16 cellular contexts compared by ENCODE assay signal in genomic region chr9:84230355-84231136, GRCh38.
DNase-seq lines count a peak whose midpoint lies in the region; ATAC-seq, FAIRE-seq and TF ChIP-seq lines count a peak whose summit lies in the region.
"Had no signal": no experiment of that assay in that cellular context is flagged by ENCODE, and none has a peak within 500 bp of the region (broad histone marks: within the 10 kb centered on the region; RNA-seq: fewer than 3 reads in every experiment).

No MANE protein-coding gene starts in this region.

- H3K27me3 Mint-ChIP-seq in neural crest cell (ENCODE audit: low read depth), result no peaks in the 10 kb centered on the region
- H3K27me3 Mint-ChIP-seq: activated naive CD8-positive, alpha-beta T cell treated with anti-CD3 and anti-CD28 coated beads for 36 hours; CD4-positive, alpha-beta T cell; stimulated activated naive CD8-positive, alpha-beta T cell treated with anti-CD3 and anti-CD28 coated beads, Interleukin-15, amount 100 ng/mL, for 72 hours had no signal

- H3K36me3 Mint-ChIP-seq in neural crest cell (ENCODE audit: low read depth), result no peaks in the 10 kb centered on the region
- H3K36me3 Mint-ChIP-seq: activated naive CD8-positive, alpha-beta T cell treated with anti-CD3 and anti-CD28 coated beads for 36 hours had no signal

- H3K4me1 Mint-ChIP-seq in neural crest cell, result peaks cover 54% of the 10 kb centered on the region
- H3K4me1 Mint-ChIP-seq: activated naive CD8-positive, alpha-beta T cell treated with anti-CD3 and anti-CD28 coated beads for 36 hours; stimulated activated naive CD8-positive, alpha-beta T cell treated with anti-CD3 and anti-CD28 coated beads, Interleukin-15, amount 100 ng/mL, for 72 hours had no signal

- H3K9me3 ChIP-seq in BLaER1, result no peaks in the 10 kb centered on the region
- H3K9me3 ChIP-seq: Peyer's patch had no signal

- ATAC-seq in GM18517 (IDR thresholded peaks at IDR 0.05; ENCODE audit: unreplicated experiment), result no peak
- ATAC-seq: activated CD8-positive, alpha-beta T cell treated with anti-CD3 and anti-CD28 coated beads, Interleukin-2, amount 10 ng/mL, durations not matched to agents 7 days and 5 days; stimulated activated naive CD8-positive, alpha-beta T cell treated with anti-CD3 and anti-CD28 coated beads, Interleukin-15, amount 100 ng/mL, for 72 hours had no signal

- no peak overlapping the region for H3K27ac ChIP-seq in BLaER1
- H3K27ac ChIP-seq: dorsolateral prefrontal cortex, Peyer's patch had no signal

- no peak overlapping the region for H3K4me3 Mint-ChIP-seq in neural crest cell
- H3K4me3 Mint-ChIP-seq: activated CD8-positive, alpha-beta T cell treated with anti-CD3 and anti-CD28 coated beads, Interleukin-2, amount 10 ng/mL, durations not matched to agents 7 days and 5 days; activated naive CD8-positive, alpha-beta T cell treated with anti-CD3 and anti-CD28 coated beads for 36 hours; CD4-positive, alpha-beta T cell; stimulated activated naive CD8-positive, alpha-beta T cell treated with anti-CD3 and anti-CD28 coated beads, Interleukin-15, amount 100 ng/mL, for 72 hours had no signal

- no peak overlapping the region; the same call in 1 of the 2 replicates for H3K9ac ChIP-seq in BLaER1

- no peaks in the 10 kb centered on the region for H4K20me1 ChIP-seq in BLaER1

- no peak for FAIRE-seq in H54 (lab: Jason Lieb, UNC)

- H3K4me1 ChIP-seq in BLaER1, result peaks cover 34% of the 10 kb centered on the region
- H3K4me1 ChIP-seq: Peyer's patch had no signal

- H3K9me3 Mint-ChIP-seq in neural crest cell, result no peaks in the 10 kb centered on the region
- H3K9me3 Mint-ChIP-seq: activated naive CD8-positive, alpha-beta T cell treated with anti-CD3 and anti-CD28 coated beads for 36 hours; CD4-positive, alpha-beta T cell; stimulated activated naive CD8-positive, alpha-beta T cell treated with anti-CD3 and anti-CD28 coated beads, Interleukin-15, amount 100 ng/mL, for 72 hours had no signal

- no peak overlapping the region for H3K4me3 ChIP-seq in BLaER1
- no peak overlapping the region for H3K4me3 ChIP-seq in fibroblast of pulmonary artery (replicated peaks; ENCODE audit: low read depth, low read length)
- H3K4me3 ChIP-seq: dorsolateral prefrontal cortex, lung, Peyer's patch had no signal

- no peaks in the 10 kb centered on the region for H3K27me3 ChIP-seq in BLaER1
- H3K27me3 ChIP-seq: dorsolateral prefrontal cortex, Peyer's patch had no signal

- H3K27ac Mint-ChIP-seq in neural crest cell (ENCODE audit: unreplicated experiment), result peak overlapping the region; percentile 1
- H3K27ac Mint-ChIP-seq: activated CD8-positive, alpha-beta T cell treated with anti-CD3 and anti-CD28 coated beads, Interleukin-2, amount 10 ng/mL, durations not matched to agents 7 days and 5 days; activated naive CD8-positive, alpha-beta T cell treated with anti-CD3 and anti-CD28 coated beads for 36 hours; CD4-positive, alpha-beta T cell had no signal

- peak overlapping the region; percentile 31; the same call in 1 of the 2 replicates for H3K4me2 ChIP-seq in BLaER1

- peak; percentile 87 for DNase-seq in NCI-H526 treated with DMSO at 0.1 percent for 48 hours (lab: John Stamatoyannopoulos, UW)
- peak; percentile 55 for DNase-seq in fibroblast of pulmonary artery (ENCODE audit: low read depth)
- DNase-seq in neural crest cell (ENCODE audit: low read depth, low spot score), result peak; percentile 16
- no peak for DNase-seq in H54 (ENCODE audit: insufficient read length, low spot score)
- no peak for DNase-seq in activated gamma-delta T cell treated with Interleukin-2 at 50 U/mL for 16 hours
- no peak for DNase-seq in NCI-H146 treated with DMSO at 0.1 percent for 48 hours (lab: John Stamatoyannopoulos, UW; ENCODE audit: unreplicated experiment)
- DNase-seq: activated CD8-positive, alpha-beta T cell treated with anti-CD3 and anti-CD28 coated beads, Interleukin-2, amount 10 ng/mL, durations not matched to agents 7 days and 5 days; activated naive CD8-positive, alpha-beta T cell treated with anti-CD3 and anti-CD28 coated beads for 36 hours; CD4-positive, alpha-beta T cell; dorsolateral prefrontal cortex; Peyer's patch; stimulated activated naive CD8-positive, alpha-beta T cell treated with anti-CD3 and anti-CD28 coated beads, Interleukin-15, amount 100 ng/mL, for 72 hours; T-helper 9 cell had no signal

- TF ChIP-seq CTCF in fibroblast of pulmonary artery (IDR thresholded peaks at IDR 0.05; ENCODE audit: low read length, missing control alignments) (no peak), neural crest cell (conservative IDR thresholded peaks at IDR 0.05) (no peak)

- TF ChIP-seq POLR2A in H54 (IDR thresholded peaks at IDR 0.05; ENCODE audit: low read depth, low read length), result no peak

- no peaks in the 10 kb centered on the region for H3K36me3 ChIP-seq in BLaER1
- H3K36me3 ChIP-seq: Peyer's patch had no signal

Comparison
In these comparisons a context has a peak if more than half of its experiments do, and no peak if none do; other contexts are left out.
1. DNase-seq: peak in NCI-H526 treated with DMSO at 0.1 percent for 48 hours (single experiment), fibroblast of pulmonary artery (single experiment) and neural crest cell (single experiment); none in H54 (single experiment), activated gamma-delta T cell treated with Interleukin-2 at 50 U/mL for 16 hours (single experiment) and NCI-H146 treated with DMSO at 0.1 percent for 48 hours (single experiment).